In genomic region chr18:46555724-46556123, GRCh38 we compare ENCODE assay signal across 8 cellular contexts.
DNase-seq lines count a peak whose midpoint lies in the region; ATAC-seq and TF ChIP-seq lines count a peak whose summit lies in the region.

No MANE protein-coding gene starts in this region.

- no peak overlapping the region for H3K4me3 ChIP-seq in GM12875 (ENCODE audit: low read depth, low read length)

- no peak for ATAC-seq in stimulated activated naive CD8-positive, alpha-beta T cell treated with anti-CD3 and anti-CD28 coated beads, Interleukin-15, Interleukin-2, amounts not matched to agents 100 U/mL and 50 U/mL, for 24 hours

- TF ChIP-seq CTCF in AG09319 (IDR thresholded peaks at IDR 0.05; ENCODE audit: low read depth, low read length) = peak; percentile 16
- peak; percentile 62; the same call in 1 of the 2 replicates for TF ChIP-seq CTCF in GM12875 (IDR thresholded peaks at IDR 0.05; ENCODE audit: borderline replicate concordance, insufficient read depth, low read depth, low read length)

- DNase-seq in AG09319 (ENCODE audit: extremely low read depth, low read depth) (no peak), OCI-M1 (lab: John Stamatoyannopoulos, UW) (peak; percentile 44), glomerular visceral epithelial cell (ENCODE audit: extremely low spot score) (peak; percentile 4), A172 (ENCODE audit: low spot score) (no peak), NCI-H2029 (lab: John Stamatoyannopoulos, UW) (no peak), KG1 (lab: John Stamatoyannopoulos, UW) (no peak)
- peak; percentile 9 for DNase-seq in stimulated activated naive CD8-positive, alpha-beta T cell treated with anti-CD3 and anti-CD28 coated beads, Interleukin-15, Interleukin-2, amounts not matched to agents 100 U/mL and 50 U/mL, for 24 hours

Comparison
In these comparisons a context has a peak if more than half of its experiments do, and no peak if none do; other contexts are left out.
1. DNase-seq: peak in OCI-M1 (single experiment), glomerular visceral epithelial cell (single experiment) and stimulated activated naive CD8-positive, alpha-beta T cell treated with anti-CD3 and anti-CD28 coated beads, Interleukin-15, Interleukin-2, amounts not matched to agents 100 U/mL and 50 U/mL, for 24 hours (single experiment); none in AG09319 (single experiment), A172 (single experiment), NCI-H2029 (single experiment) and KG1 (single experiment).